20 cellular contexts compared by ENCODE assay signal in genomic region chr4:168367065-168367464, GRCh38.
DNase-seq lines count a peak whose midpoint lies in the region; ATAC-seq and TF ChIP-seq lines count a peak whose summit lies in the region.
"Had no signal": no experiment of that assay in that cellular context is flagged by ENCODE, and none has a peak within 500 bp of the region (broad histone marks: within the 10 kb centered on the region; RNA-seq: fewer than 3 reads in every experiment).

No MANE protein-coding gene starts in this region.

- POLR2A ChIA-PET in HEK293 (lab: Yijun Ruan, JAX): no interaction called here

- H3K4me3 ChIP-seq in HEK293 (ENCODE audit: low read depth, low read length) (no peak overlapping the region), NB4 (ENCODE audit: low read depth, low read length) (no peak overlapping the region), HAP-1 (no peak overlapping the region)
- H3K4me3 ChIP-seq: BLaER1 treated with 17β-estradiol and CSF1 and Interleukin-3, amounts not matched to agents 10 nM and 100 nM had no signal

- H3K27me3 ChIP-seq in HAP-1 (ENCODE audit: low read depth): no peaks in the 10 kb centered on the region
- H3K27me3 ChIP-seq: BLaER1 treated with 17β-estradiol and CSF1 and Interleukin-3, amounts not matched to agents 10 nM and 100 nM had no signal

- H3K36me3 ChIP-seq in HEK293 (ENCODE audit: control insufficient read depth in 2 of 2, insufficient read depth in 1 of 2, low read length in 2 of 2) (no peaks in the 10 kb centered on the region), HAP-1 (replicated peaks) (no peaks in the 10 kb centered on the region)

- CTCF ChIA-PET in HEK293 (lab: Yijun Ruan, JAX): no interaction called here

- H3K9me3 ChIP-seq in HEK293 (ENCODE audit: control insufficient read depth, insufficient read depth, low read depth, low read length): no peaks in the 10 kb centered on the region
- no peaks in the 10 kb centered on the region for H3K9me3 ChIP-seq in HAP-1
- H3K9me3 ChIP-seq: Caco-2 had no signal

- H3K4me1 ChIP-seq in HEK293 (ENCODE audit: control insufficient read depth, insufficient read depth, low read length): no peaks in the 10 kb centered on the region
- H3K4me1 ChIP-seq in HAP-1: no peaks in the 10 kb centered on the region
- H3K4me1 ChIP-seq: BLaER1 treated with 17β-estradiol and CSF1 and Interleukin-3, amounts not matched to agents 10 nM and 100 nM; Caco-2 had no signal

- DNase-seq in NB4 (ENCODE audit: low read depth) (peak; percentile 33), amniotic epithelial cell (ENCODE audit: low read depth) (peak; percentile 27), D341Med (ENCODE audit: low spot score) (no peak), HAP-1 (ENCODE audit: low spot score in 2 of 2) (no peak)
- DNase-seq in stimulated activated naive CD4-positive, alpha-beta T cell (lab: John Stamatoyannopoulos, UW): no peak
- DNase-seq: 8988T; AML-193; Caco-2; Calu3; CD4-positive, alpha-beta T cell; CD8-positive, alpha-beta T cell; DMS 273 treated with DMSO at 0.1 percent for 48 hours; DMS153; DMS53; DMS79 treated with DMSO at 0.1 percent for 48 hours; GF-D8 had no signal

- no peak for TF ChIP-seq POLR2A in NB4 (IDR thresholded peaks at IDR 0.05; ENCODE audit: extremely low read depth, insufficient read length)

- in situ Hi-C loops in HAP-1 (cut with MboI; ENCODE audit: low sequenced_read_pairs): no loop called here

- TF ChIP-seq CTCF in HEK293 (tag by site-specific recombination; IDR thresholded peaks at IDR 0.05) (no peak), NB4 (IDR thresholded peaks at IDR 0.05; ENCODE audit: low read depth, low read length) (no peak)

- no peak for ATAC-seq in GM21526 (IDR thresholded peaks at IDR 0.05; ENCODE audit: low FRiP score, unreplicated experiment)
- ATAC-seq: CD8-positive, alpha-beta T cell had no signal

- no peak overlapping the region for H3K27ac ChIP-seq in HEK293 (ENCODE audit: extremely low read depth, low read depth, low read length)
- H3K27ac ChIP-seq: BLaER1 treated with 17β-estradiol and CSF1 and Interleukin-3, amounts not matched to agents 10 nM and 100 nM; C4-2B had no signal

TF ChIP-seq in HEK293, 187 proteins besides CTCF, POLR2A, EP300 and RAD21:
- no peak for TF ChIP-seq ZSCAN4 (tag by site-specific recombination; IDR thresholded peaks at IDR 0.05)
- TF ChIP-seq ZNF114 (tag by site-specific recombination; IDR thresholded peaks at IDR 0.05): no peak
- TF ChIP-seq EGR2 (tag by site-specific recombination; IDR thresholded peaks at IDR 0.05; ENCODE audit: low read depth): peak; percentile 73
- TF ChIP-seq ZNF670 (tag by site-specific recombination; IDR thresholded peaks at IDR 0.05; ENCODE audit: low read depth): no peak
- no peak for TF ChIP-seq REPIN1 (tag by site-specific recombination; IDR thresholded peaks at IDR 0.05; ENCODE audit: low read depth)
- no peak for TF ChIP-seq ZNF18 (tag by site-specific recombination; IDR thresholded peaks at IDR 0.05)
- no peak for TF ChIP-seq ZNF174 (tag by site-specific recombination; IDR thresholded peaks at IDR 0.05)
- TF ChIP-seq ZFHX2 (tag by site-specific recombination; conservative IDR thresholded peaks at IDR 0.05): peak; percentile 52
- no peak for TF ChIP-seq ZNF654 (tag by site-specific recombination; IDR thresholded peaks at IDR 0.05; ENCODE audit: low read depth)
TF ChIP-seq in HEK293: peak in this region for 2.

Comparison
In these comparisons a context has a peak if more than half of its experiments do, and no peak if none do; other contexts are left out.
1. DNase-seq: peak in NB4 (single experiment) and amniotic epithelial cell (single experiment); none in D341Med (single experiment), HAP-1 (0 of 2) and stimulated activated naive CD4-positive, alpha-beta T cell (0 of 6).